8 cellular contexts compared by ENCODE assay signal in genomic region chr16:29900102-29900887, GRCh38. TPM values are rescaled to one million over a fixed set of nuclear protein-coding genes. Genes with fewer than 3 reads are reported as not detected.
DNase-seq lines count a peak whose midpoint lies in the region; FAIRE-seq and TF ChIP-seq lines count a peak whose summit lies in the region.

Gene ASPHD1 (plus strand): TSS chr16:29900488. CDS start chr16:29900972, 484 bp downstream.

- DNase-seq in NCI-H2107 (lab: John Stamatoyannopoulos, UW) (peak; percentile 73), NCI-H2107 treated with DMSO at 0.1 percent for 48 hours (lab: John Stamatoyannopoulos, UW; ENCODE audit: unreplicated experiment) (no peak), RKO (ENCODE audit: low spot score) (peak; percentile 97), frontal cortex (ENCODE audit: low spot score in 2 of 2) (peak; percentile 89 to 92), neural progenitor cell (ENCODE audit: low spot score) (peak; percentile 92), substantia nigra (lab: John Stamatoyannopoulos, UW) (peak; percentile 52 to 99 (median 86))
- peak; percentile 81 for DNase-seq in activated naive CD4-positive, alpha-beta T cell treated with Interleukin-2 at 50 U/mL for 16 hours

- H3K4me1 ChIP-seq in HUES6 (ENCODE audit: control insufficient read depth, insufficient read depth, low read length) (peaks cover 15% of the 10 kb centered on the region), neural progenitor cell (peaks cover 10% of the 10 kb centered on the region)

- no peak within 1 kb of the TSS for H3K27ac ChIP-seq in HUES6 (ENCODE audit: low read depth, low read length)
- no peak within 1 kb of the TSS for H3K27ac ChIP-seq in neural progenitor cell
- H3K27ac ChIP-seq in substantia nigra (ENCODE audit: low read depth, low read length, poor library complexity, severe bottlenecking): peak within 1 kb of the TSS; percentile 99

- no peaks in the 10 kb centered on the region for H3K36me3 Mint-ChIP-seq in neural progenitor cell

- H3K27ac Mint-ChIP-seq in neural progenitor cell: no peak within 1 kb of the TSS

- H3K4me3 ChIP-seq in HUES6 (ENCODE audit: low read depth, low read length): peak within 1 kb of the TSS; percentile 88
- peak within 1 kb of the TSS; percentile 64 for H3K4me3 ChIP-seq in neural progenitor cell

- H3K9me3 Mint-ChIP-seq in neural progenitor cell: no peaks in the 10 kb centered on the region

- H3K27me3 ChIP-seq in HUES6 (ENCODE audit: control insufficient read depth, insufficient read depth, low read length) (no peaks in the 10 kb centered on the region), neural progenitor cell (peaks cover 12% of the 10 kb centered on the region)

- no peak for FAIRE-seq in frontal cortex (lab: Jason Lieb, UNC)

- peak within 1 kb of the TSS; percentile 75 for H2AFZ ChIP-seq in neural progenitor cell (replicated peaks)

- peaks cover 23% of the 10 kb centered on the region for H3K27me3 Mint-ChIP-seq in neural progenitor cell (ENCODE audit: insufficient read depth, low read depth)

- peaks cover 15% of the 10 kb centered on the region for H3K36me3 ChIP-seq in HUES6 (ENCODE audit: control insufficient read depth, insufficient read depth, low read length)
- H3K36me3 ChIP-seq in neural progenitor cell: no peaks in the 10 kb centered on the region

- H3K79me2 ChIP-seq in neural progenitor cell (ENCODE audit: low read depth): no peaks in the 10 kb centered on the region

- H3K4me3 Mint-ChIP-seq in neural progenitor cell: peak within 1 kb of the TSS; percentile 84

- H3F3A ChIP-seq in neural progenitor cell (ENCODE audit: low read depth): peaks cover 13% of the 10 kb centered on the region

- H3K4me1 Mint-ChIP-seq in neural progenitor cell: peaks cover 14% of the 10 kb centered on the region

- TF ChIP-seq CTCF in neural progenitor cell (IDR thresholded peaks at IDR 0.05): no peak

- peak within 1 kb of the TSS; percentile 88 for H3K4me2 ChIP-seq in neural progenitor cell

- peaks cover 17% of the 10 kb centered on the region for H4K20me1 ChIP-seq in neural progenitor cell (ENCODE audit: low read depth)

- H3K9ac ChIP-seq in HUES6 (ENCODE audit: low read length) (peak within 1 kb of the TSS; percentile 66), neural progenitor cell (no peak within 1 kb of the TSS)

- H3K9me3 ChIP-seq in HUES6 (ENCODE audit: control insufficient read depth, insufficient read depth, low read depth, low read length) (no peaks in the 10 kb centered on the region), neural progenitor cell (ENCODE audit: low read depth) (no peaks in the 10 kb centered on the region)

RNA-seq across cellular contexts. Expression of gene ASPHD1, which starts in this region (rescaled TPM):
- total RNA-seq in frontal cortex: 9.4 TPM
- total RNA-seq in neural progenitor cell (ENCODE audit: low replicate concordance): 0.97 and 4.5 TPM in 2 replicates
